Comparison of ENCODE assay signal across 1 cellular context in the genomic region with DNA sequence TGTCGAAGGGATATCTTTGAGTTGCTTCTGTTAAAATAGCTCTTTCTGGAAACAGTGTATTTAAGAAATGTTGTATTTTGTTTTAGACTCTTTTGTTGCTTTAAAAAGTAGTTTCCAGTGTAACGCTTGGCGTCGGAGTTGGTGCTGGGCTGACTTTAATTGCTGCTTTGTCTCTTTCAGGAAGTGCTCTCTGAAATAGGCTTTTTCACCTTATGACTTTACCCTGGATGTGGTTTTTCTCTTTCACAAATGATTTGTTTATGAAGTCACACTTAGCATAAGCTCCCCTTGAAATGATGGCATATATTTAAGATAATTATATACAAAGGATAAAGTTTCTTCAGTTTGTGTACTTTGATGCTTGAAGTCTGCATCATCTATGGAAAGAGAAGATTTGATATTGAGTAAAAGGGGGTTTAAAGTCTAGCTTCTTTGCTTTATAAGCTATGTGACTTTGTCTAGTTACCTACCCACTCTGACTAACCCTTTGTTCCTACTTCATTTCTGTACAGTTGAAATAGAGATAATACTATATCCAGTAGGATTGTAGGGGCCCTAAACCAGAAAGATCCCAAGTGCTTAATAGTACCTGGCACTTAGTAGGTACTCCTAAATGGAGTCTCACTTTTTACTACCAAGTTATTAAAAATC.
TF ChIP-seq lines count a peak whose summit lies in the region.

A gene with protein sequence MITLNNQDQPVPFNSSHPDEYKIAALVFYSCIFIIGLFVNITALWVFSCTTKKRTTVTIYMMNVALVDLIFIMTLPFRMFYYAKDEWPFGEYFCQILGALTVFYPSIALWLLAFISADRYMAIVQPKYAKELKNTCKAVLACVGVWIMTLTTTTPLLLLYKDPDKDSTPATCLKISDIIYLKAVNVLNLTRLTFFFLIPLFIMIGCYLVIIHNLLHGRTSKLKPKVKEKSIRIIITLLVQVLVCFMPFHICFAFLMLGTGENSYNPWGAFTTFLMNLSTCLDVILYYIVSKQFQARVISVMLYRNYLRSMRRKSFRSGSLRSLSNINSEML (minus strand): TSS at position 170 of the 651 bp plus-strand sequence. CDS start 2,507 bp downstream, outside the sequence.

TF ChIP-seq in IMR-90, 13 proteins besides CTCF, POLR2A, EP300 and RAD21 (continued from another document):
- no peak for TF ChIP-seq NFE2L2 (IDR thresholded peaks at IDR 0.05; ENCODE audit: low read depth, low read length)
- no peak for TF ChIP-seq RFX5 (IDR thresholded peaks at IDR 0.05; ENCODE audit: low read depth, low read length)
- TF ChIP-seq SMC3 (IDR thresholded peaks at IDR 0.05; ENCODE audit: low read depth, low read length), result no peak
- TF ChIP-seq, protein P1, sequence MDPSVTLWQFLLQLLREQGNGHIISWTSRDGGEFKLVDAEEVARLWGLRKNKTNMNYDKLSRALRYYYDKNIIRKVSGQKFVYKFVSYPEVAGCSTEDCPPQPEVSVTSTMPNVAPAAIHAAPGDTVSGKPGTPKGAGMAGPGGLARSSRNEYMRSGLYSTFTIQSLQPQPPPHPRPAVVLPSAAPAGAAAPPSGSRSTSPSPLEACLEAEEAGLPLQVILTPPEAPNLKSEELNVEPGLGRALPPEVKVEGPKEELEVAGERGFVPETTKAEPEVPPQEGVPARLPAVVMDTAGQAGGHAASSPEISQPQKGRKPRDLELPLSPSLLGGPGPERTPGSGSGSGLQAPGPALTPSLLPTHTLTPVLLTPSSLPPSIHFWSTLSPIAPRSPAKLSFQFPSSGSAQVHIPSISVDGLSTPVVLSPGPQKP (IDR thresholded peaks at IDR 0.05; ENCODE audit: borderline replicate concordance, low read depth, low read length), result no peak
- TF ChIP-seq CHD1 (IDR thresholded peaks at IDR 0.05; ENCODE audit: low read depth, low read length), result no peak
- TF ChIP-seq MXI1 (IDR thresholded peaks at IDR 0.05; ENCODE audit: borderline replicate concordance, low read depth, low read length), result no peak
- TF ChIP-seq MAFK (IDR thresholded peaks at IDR 0.05; ENCODE audit: low read depth, low read length), result no peak
